In the genomic region with DNA sequence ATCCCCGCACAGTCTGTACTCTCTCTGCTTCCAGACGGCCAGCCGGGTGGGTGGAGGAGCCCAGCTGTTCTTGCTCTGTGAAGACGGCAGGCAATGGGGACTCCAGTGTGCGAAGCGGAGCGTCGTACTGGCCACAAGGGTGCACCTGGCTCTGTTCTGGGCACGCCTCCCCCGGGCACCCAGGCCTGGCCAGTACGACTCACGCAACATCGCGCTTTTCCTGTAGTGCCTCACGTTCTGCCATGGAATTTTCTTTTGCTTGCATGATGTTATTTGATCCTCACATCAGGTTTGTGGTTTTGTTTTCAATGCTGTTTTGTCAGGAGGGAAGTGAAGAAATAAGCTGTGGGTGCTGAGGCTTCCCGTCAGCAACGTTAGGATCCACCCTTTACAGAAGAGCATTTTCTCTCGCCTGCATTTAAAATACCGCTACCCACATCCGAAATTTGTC, we compare ENCODE assay signal across 1 cellular context.
TF ChIP-seq lines count a peak whose summit lies in the region.

No MANE protein-coding gene starts in this region.

TF ChIP-seq in SK-N-SH, 30 proteins besides CTCF, POLR2A, EP300 and RAD21 (continued from another document):
- TF ChIP-seq FOSL2 (IDR thresholded peaks at IDR 0.05; ENCODE audit: borderline replicate concordance, low read depth) (no peak), SIN3A (IDR thresholded peaks at IDR 0.05; ENCODE audit: borderline replicate concordance, low read depth, low read length) (no peak)
TF ChIP-seq in SK-N-SH: peak in this region for 0.
